1 cellular context compared by ENCODE assay signal in genomic region chr17:78227455-78227916, GRCh38.
TF ChIP-seq lines count a peak whose summit lies in the region.

No MANE protein-coding gene starts in this region.

TF ChIP-seq in GM23338, 12 proteins besides CTCF, POLR2A, EP300 and RAD21 (continued from another document):
- TF ChIP-seq REST (IDR thresholded peaks at IDR 0.05; ENCODE audit: unreplicated experiment) = no peak
- no peak for TF ChIP-seq STAT1 (IDR thresholded peaks at IDR 0.05; ENCODE audit: unreplicated experiment)
